Comparison of ENCODE assay signal across 1 cellular context in the genomic region with DNA sequence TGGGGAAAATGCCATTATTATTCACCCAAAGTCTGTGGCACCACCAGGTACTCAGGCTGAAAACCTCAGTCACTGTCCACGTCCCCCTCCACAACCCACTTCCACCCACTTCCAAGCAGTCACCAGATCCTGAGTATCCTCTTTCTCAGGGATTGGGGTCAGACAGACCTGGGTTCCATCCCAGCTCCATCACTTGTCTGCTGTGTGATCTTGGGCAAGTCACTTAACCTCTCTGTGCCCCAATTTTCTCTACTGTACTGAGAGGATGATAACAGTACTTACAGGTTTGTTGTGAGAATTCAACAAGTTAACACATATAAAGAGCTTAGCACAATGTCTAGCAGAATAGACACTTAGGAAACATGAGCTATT.
A peak's percentile ranks its signal among the peaks of the same experiment; 100 is the strongest.
TF ChIP-seq lines count a peak whose summit lies in the region.

No MANE protein-coding gene starts in this region.

TF ChIP-seq in HEK293, 187 proteins besides CTCF, POLR2A, EP300 and RAD21 (continued from another document):
- TF ChIP-seq ZSCAN30 (tag by site-specific recombination; IDR thresholded peaks at IDR 0.05) (no peak), SCRT1 (tag by site-specific recombination; IDR thresholded peaks at IDR 0.05; ENCODE audit: borderline replicate concordance) (0 out of 2 replicates have a peak, but pooled peaks have one; percentile 20), ZNF514 (tag by site-specific recombination; IDR thresholded peaks at IDR 0.05) (no peak), ZNF621 (tag by site-specific recombination; IDR thresholded peaks at IDR 0.05) (no peak), SCRT2 (tag by site-specific recombination; IDR thresholded peaks at IDR 0.05) (0 out of 2 replicates have a peak, but pooled peaks have one; percentile 35), ZFHX2 (tag by site-specific recombination; conservative IDR thresholded peaks at IDR 0.05) (0 out of 2 replicates have a peak, but pooled peaks have one; percentile 18), ZNF341 (tag by site-specific recombination; IDR thresholded peaks at IDR 0.05; ENCODE audit: low read depth) (no peak), ZNF768 (tag by site-specific recombination; IDR thresholded peaks at IDR 0.05) (peak; percentile 88), ZNF555 (tag by site-specific recombination; conservative IDR thresholded peaks at IDR 0.05) (no peak)
